Comparison of ENCODE assay signal across 23 cellular contexts in genomic region chr1:168491527-168492164, GRCh38. TPM values are rescaled to one million over a fixed set of nuclear protein-coding genes. Genes with fewer than 3 reads are reported as not detected.
"Had no signal": no experiment of that assay in that cellular context is flagged by ENCODE, and none has a peak within 500 bp of the region (broad histone marks: within the 10 kb centered on the region; RNA-seq: fewer than 3 reads in every experiment).

No MANE protein-coding gene starts in this region.

- H3K36me3 ChIP-seq: lower lobe of right lung, ovary, suprapubic skin, upper lobe of left lung had no signal

- H3K4me3 ChIP-seq: dorsolateral prefrontal cortex, lower lobe of right lung, ovary, suprapubic skin, upper lobe of left lung had no signal

- ATAC-seq: activated naive CD8-positive, alpha-beta T cell treated with anti-CD3 and anti-CD28 coated beads, Interleukin-2, amount 50 U/mL, for 24 hours; activated T-helper 17 cell treated with anti-CD3 and anti-CD28 coated beads, Interleukin-2, amount 50 U/mL, for 72 hours; stimulated activated naive CD8-positive, alpha-beta T cell treated with anti-CD3 and anti-CD28 coated beads, Interleukin-15, Interleukin-2, amounts not matched to agents 100 U/mL and 50 U/mL, for 24 hours; T-cell had no signal

- H3K27ac ChIP-seq: dorsolateral prefrontal cortex, lower lobe of right lung, ovary, suprapubic skin, upper lobe of left lung had no signal

- DNase-seq: activated CD4-positive, alpha-beta T cell treated with anti-CD3 and anti-CD28 coated beads for 1 hour; activated CD4-positive, alpha-beta T cell treated with anti-CD3 and anti-CD28 coated beads, Interleukin-2, amount 50 U/mL, for 48 hours; activated naive CD4-positive, alpha-beta T cell treated with Interleukin-2 at 50 U/mL for 16 hours; activated naive CD8-positive, alpha-beta T cell treated with anti-CD3 and anti-CD28 coated beads, Interleukin-2, amount 50 U/mL, for 24 hours; dorsolateral prefrontal cortex; kidney glomerular epithelial cell; lower lobe of right lung; naive B cell; ovary; retina; SK-N-SH; small intestine; stimulated activated CD4-positive, alpha-beta T cell treated with anti-CD3 and anti-CD28 coated beads, Interleukin-4, amount 100 ng/mL, for 4 hours; stimulated activated CD8-positive, alpha-beta memory T cell treated with anti-CD3 and anti-CD28 coated beads, Interleukin-4, amount 100 ng/mL, for 48 hours; stimulated activated naive CD8-positive, alpha-beta T cell treated with anti-CD3 and anti-CD28 coated beads, Interleukin-15, Interleukin-2, amounts not matched to agents 100 U/mL and 50 U/mL, for 24 hours; T-cell; T-helper 9 cell; upper lobe of left lung had no signal

- H3K9me3 ChIP-seq: lower lobe of right lung, ovary, SK-N-SH, suprapubic skin, upper lobe of left lung had no signal

- H3K4me1 ChIP-seq: suprapubic skin, upper lobe of left lung had no signal

- H3K9ac ChIP-seq: SK-N-SH had no signal

- H3K27me3 ChIP-seq: dorsolateral prefrontal cortex, ovary, suprapubic skin, upper lobe of left lung had no signal

RNA-seq across cellular contexts. Expression of gene XCL2, which starts 52.2 kb away (rescaled TPM):
- total RNA-seq: activated T-helper 17 cell treated with anti-CD3 and anti-CD28 coated beads, Interleukin-2, amount 50 U/mL, for 72 hours; astrocyte; mesothelial cell of epicardium; suprapubic skin had no signal
- polyA plus RNA-seq: esophagus, SK-N-SH had no signal
